ENCODE assay signal across 1 cellular context in genomic region chr5:149416977-149417713, GRCh38.
TF ChIP-seq lines count a peak whose summit lies in the region.

No MANE protein-coding gene starts in this region.

TF ChIP-seq in WTC11, 78 proteins besides CTCF, POLR2A, EP300 and RAD21 (continued from another document):
- TF ChIP-seq PRDM15 (CRISPR knock-in tag; IDR thresholded peaks at IDR 0.05), result no peak
